ENCODE assay signal across 15 cellular contexts in genomic region chr11:94581926-94582325, GRCh38. TPM values are rescaled to one million over a fixed set of nuclear protein-coding genes. Genes with fewer than 3 reads are reported as not detected.
A peak's percentile ranks its signal among the peaks of the same experiment; 100 is the strongest.
DNase-seq lines count a peak whose midpoint lies in the region; ATAC-seq and TF ChIP-seq lines count a peak whose summit lies in the region.
"Had no signal": no experiment of that assay in that cellular context is flagged by ENCODE, and none has a peak within 500 bp of the region (broad histone marks: within the 10 kb centered on the region; RNA-seq: fewer than 3 reads in every experiment).

No MANE protein-coding gene starts in this region.

- H3K4me3 ChIP-seq in WERI-Rb-1 (ENCODE audit: low read depth, low read length): no peak overlapping the region
- H3K4me3 ChIP-seq: GM23338, tibial nerve had no signal

- DNase-seq in WERI-Rb-1 (peak; percentile 63), middle frontal gyrus (ENCODE audit: extremely low spot score, low spot score) (no peak)
- DNase-seq in activated naive CD8-positive, alpha-beta T cell treated with anti-CD3 and anti-CD28 coated beads, Interleukin-2, amount 50 U/mL, for 24 hours: no peak
- no peak for DNase-seq in naive thymus-derived CD8-positive, alpha-beta T cell
- DNase-seq: dermis blood vessel endothelial cell, NCI-H1092, T-helper 17 cell had no signal

- no peaks in the 10 kb centered on the region for H3K36me3 Mint-ChIP-seq in activated naive CD8-positive, alpha-beta T cell treated with anti-CD3 and anti-CD28 coated beads, Interleukin-2, amount 50 U/mL, for 24 hours (ENCODE audit: low read depth)
- peaks cover 0 to 2% (median 0%) of the 10 kb centered on the region in 3 donors for H3K36me3 Mint-ChIP-seq in naive thymus-derived CD8-positive, alpha-beta T cell

- no peak overlapping the region for H3K4me3 Mint-ChIP-seq in activated naive CD8-positive, alpha-beta T cell treated with anti-CD3 and anti-CD28 coated beads, Interleukin-2, amount 50 U/mL, for 24 hours
- no peak overlapping the region for H3K4me3 Mint-ChIP-seq in naive thymus-derived CD8-positive, alpha-beta T cell
- H3K4me3 Mint-ChIP-seq: GM23338, T-helper 17 cell had no signal

- ATAC-seq in GM18502 (IDR thresholded peaks at IDR 0.05; ENCODE audit: poor library complexity, unreplicated experiment): peak; percentile 70
- peak; percentile 40 for ATAC-seq in GM19467 (IDR thresholded peaks at IDR 0.05; ENCODE audit: unreplicated experiment)
- ATAC-seq in HG03139 (IDR thresholded peaks at IDR 0.05; ENCODE audit: unreplicated experiment): peak; percentile 51
- ATAC-seq in SK-N-SH treated with all-trans-retinoic acid at 6 μM for 48 hours: no peak
- no peak for ATAC-seq in activated naive CD8-positive, alpha-beta T cell treated with anti-CD3 and anti-CD28 coated beads, Interleukin-2, amount 50 U/mL, for 24 hours
- no peak for ATAC-seq in naive thymus-derived CD8-positive, alpha-beta T cell
- ATAC-seq: GM23338, sciatic nerve, T-helper 17 cell had no signal

- no peaks in the 10 kb centered on the region for H3K9me3 Mint-ChIP-seq in activated naive CD8-positive, alpha-beta T cell treated with anti-CD3 and anti-CD28 coated beads, Interleukin-2, amount 50 U/mL, for 24 hours
- H3K9me3 Mint-ChIP-seq in naive thymus-derived CD8-positive, alpha-beta T cell: no peaks in the 10 kb centered on the region
- H3K9me3 Mint-ChIP-seq: GM23338 had no signal

- no peaks in the 10 kb centered on the region for H3K36me3 ChIP-seq in WERI-Rb-1
- H3K36me3 ChIP-seq: tibial nerve had no signal

- peak overlapping the region; percentile 79 for H3K27ac ChIP-seq in WERI-Rb-1
- H3K27ac ChIP-seq: C4-2B, tibial nerve had no signal

- H3K27me3 Mint-ChIP-seq in activated naive CD8-positive, alpha-beta T cell treated with anti-CD3 and anti-CD28 coated beads, Interleukin-2, amount 50 U/mL, for 24 hours: peaks cover 1% of the 10 kb centered on the region
- peaks cover 0 to 2% (median 0%) of the 10 kb centered on the region in 5 donors for H3K27me3 Mint-ChIP-seq in naive thymus-derived CD8-positive, alpha-beta T cell
- H3K27me3 Mint-ChIP-seq: T-helper 17 cell had no signal

- no peak for TF ChIP-seq CTCF in WERI-Rb-1 (IDR thresholded peaks at IDR 0.05; ENCODE audit: low read depth, low read length)

- no peaks in the 10 kb centered on the region for H3K9me3 ChIP-seq in WERI-Rb-1 (ENCODE audit: severe bottlenecking)
- H3K9me3 ChIP-seq: tibial nerve had no signal

- no peak overlapping the region for H3K27ac Mint-ChIP-seq in activated naive CD8-positive, alpha-beta T cell treated with anti-CD3 and anti-CD28 coated beads, Interleukin-2, amount 50 U/mL, for 24 hours
- no peak overlapping the region for H3K27ac Mint-ChIP-seq in naive thymus-derived CD8-positive, alpha-beta T cell
- H3K27ac Mint-ChIP-seq: GM23338, T-helper 17 cell had no signal

- POLR2A ChIA-PET in naive thymus-derived CD8-positive, alpha-beta T cell (lab: Charles Lee): no interaction called here

- H3K27me3 ChIP-seq in WERI-Rb-1 (ENCODE audit: insufficient read depth, low read depth, severe bottlenecking): no peaks in the 10 kb centered on the region
- H3K27me3 ChIP-seq: tibial nerve had no signal

- H3K4me1 Mint-ChIP-seq in activated naive CD8-positive, alpha-beta T cell treated with anti-CD3 and anti-CD28 coated beads, Interleukin-2, amount 50 U/mL, for 24 hours: peaks cover 20% of the 10 kb centered on the region
- peaks cover 0 to 2% (median 0%) of the 10 kb centered on the region in 4 donors for H3K4me1 Mint-ChIP-seq in naive thymus-derived CD8-positive, alpha-beta T cell
- H3K4me1 Mint-ChIP-seq: GM23338 had no signal

TF ChIP-seq in SK-N-SH treated with all-trans-retinoic acid at 6 μM for 48 hours, 23 proteins besides CTCF, POLR2A, EP300 and RAD21:
- TF ChIP-seq ISL1 (CRISPR knock-in tag; IDR thresholded peaks at IDR 0.05) (no peak), GLIS3 (CRISPR knock-in tag; IDR thresholded peaks at IDR 0.05) (no peak), SNAI2 (CRISPR knock-in tag; IDR thresholded peaks at IDR 0.05) (no peak), ZFP30 (CRISPR knock-in tag; IDR thresholded peaks at IDR 0.05) (no peak), PATZ1 (CRISPR knock-in tag; IDR thresholded peaks at IDR 0.05; ENCODE audit: borderline replicate concordance) (no peak), TCF4 (CRISPR knock-in tag; IDR thresholded peaks at IDR 0.05; ENCODE audit: borderline replicate concordance) (no peak), ZC3H10 (CRISPR knock-in tag; IDR thresholded peaks at IDR 0.05) (no peak), CREB5 (CRISPR knock-in tag; IDR thresholded peaks at IDR 0.05; ENCODE audit: low read depth) (no peak), TSHZ2 (CRISPR knock-in tag; IDR thresholded peaks at IDR 0.05) (no peak), CSDC2 (CRISPR knock-in tag; IDR thresholded peaks at IDR 0.05) (no peak), BACH2 (CRISPR knock-in tag; IDR thresholded peaks at IDR 0.05; ENCODE audit: borderline replicate concordance) (no peak), ZNF8 (CRISPR knock-in tag; IDR thresholded peaks at IDR 0.05) (no peak), ESRRG (CRISPR knock-in tag; IDR thresholded peaks at IDR 0.05) (no peak), ZNF565 (CRISPR knock-in tag; conservative IDR thresholded peaks at IDR 0.05; ENCODE audit: low read depth) (no peak), ARNTL (CRISPR knock-in tag; IDR thresholded peaks at IDR 0.05; ENCODE audit: borderline replicate concordance, low read depth) (no peak)

RNA-seq across cellular contexts. Expression of gene PIWIL4, which starts 14.8 kb away (rescaled TPM):
- total RNA-seq in naive thymus-derived CD8-positive, alpha-beta T cell: 1 to 10 TPM; 1.5 to 1.6 TPM
- polyA plus RNA-seq in naive thymus-derived CD8-positive, alpha-beta T cell: under 1 TPM in 1 of 3 donors, not detected in 2; 0.98 TPM

RNA-seq across cellular contexts. Expression of gene FUT4, which starts 38.2 kb away (rescaled TPM):
- total RNA-seq in naive thymus-derived CD8-positive, alpha-beta T cell: 1 to 10 TPM; 5.5 to 5.6 TPM
- polyA plus RNA-seq in naive thymus-derived CD8-positive, alpha-beta T cell: 1 to 10 TPM; 1.2 to 1.6 (median 1.2) TPM

Comparison
In these comparisons a context has a peak if more than half of its experiments do, and no peak if none do; other contexts are left out.
1. ATAC-seq: peak in GM18502 (single experiment), GM19467 (single experiment) and HG03139 (single experiment); none in SK-N-SH treated with all-trans-retinoic acid at 6 μM for 48 hours (single experiment), activated naive CD8-positive, alpha-beta T cell treated with anti-CD3 and anti-CD28 coated beads, Interleukin-2, amount 50 U/mL, for 24 hours (single experiment) and naive thymus-derived CD8-positive, alpha-beta T cell (0 of 2).